ENCODE assay signal across 6 cellular contexts in the genomic region with DNA sequence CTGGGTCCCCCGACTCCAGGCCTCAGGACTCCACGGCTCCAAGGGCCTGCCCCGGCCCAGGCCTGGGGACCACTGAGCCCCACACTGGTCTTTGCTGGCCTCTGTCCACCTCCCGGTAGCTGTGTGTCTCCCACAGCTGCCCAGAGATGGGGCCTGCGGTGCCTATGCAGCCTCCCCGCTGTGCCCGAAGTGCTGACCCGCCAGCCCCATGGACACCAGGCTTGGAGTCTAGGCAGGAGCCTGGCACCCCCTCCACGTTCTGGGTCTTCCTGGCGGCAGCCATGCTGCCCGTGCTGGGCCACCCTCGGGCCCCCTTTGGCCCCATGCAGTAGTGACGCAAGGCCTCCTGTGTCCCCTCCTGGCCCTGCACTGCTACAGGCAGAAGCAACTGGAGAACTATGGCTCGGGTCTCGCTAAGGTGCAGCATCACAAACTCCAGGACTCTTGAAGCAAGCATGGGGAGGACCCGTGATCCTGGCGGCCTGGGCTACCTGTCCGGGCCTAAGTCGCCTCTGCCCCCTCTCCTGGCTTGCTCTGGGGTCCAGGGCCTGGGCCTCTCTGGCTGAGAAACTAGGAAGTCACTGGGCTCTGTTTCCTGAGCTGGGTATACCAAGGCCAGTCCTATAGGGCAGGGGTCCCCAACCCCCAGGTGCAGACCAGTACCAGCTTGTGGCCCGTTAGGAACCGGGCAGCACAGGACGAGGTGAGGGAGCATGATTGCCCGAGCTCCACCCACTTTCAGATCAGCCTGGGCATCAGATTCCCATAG. TPM values are rescaled to one million over a fixed set of nuclear protein-coding genes. Genes with fewer than 3 reads are reported as not detected.
DNase-seq lines count a peak whose midpoint lies in the region; ATAC-seq, FAIRE-seq and TF ChIP-seq lines count a peak whose summit lies in the region.

No MANE protein-coding gene starts in this region.

- intact Hi-C loops in K562 (cut with micrococcal nuclease), result no loop called here

- peak overlapping the region; percentile 25 to 94 (median 84) for H3K27ac Mint-ChIP-seq in naive thymus-derived CD8-positive, alpha-beta T cell

- H3K9me1 ChIP-seq in K562 (ENCODE audit: control insufficient read depth, insufficient read depth, low read length), result no peaks in the 10 kb centered on the region

- no peak for TF ChIP-seq EP300 in K562 (IDR thresholded peaks at IDR 0.05; ENCODE audit: low read length)

- H3K27ac ChIP-seq in 22Rv1 (peak overlapping the region; percentile 86), K562 (ENCODE audit: extremely low read depth, low read depth, low read length) (peak overlapping the region; percentile 91)

- H3K9me3 Mint-ChIP-seq in naive thymus-derived CD8-positive, alpha-beta T cell, result no peaks in the 10 kb centered on the region

- no peak for FAIRE-seq in K562 (lab: Jason Lieb, UNC)

- H2AFZ ChIP-seq in K562 (ENCODE audit: low read depth, low read length), result peak overlapping the region; percentile 88

- ATAC-seq in HG02840 (IDR thresholded peaks at IDR 0.05; ENCODE audit: low FRiP score, unreplicated experiment) (peak; percentile 0), K562 (peak; percentile 30)
- no peak for ATAC-seq in naive thymus-derived CD8-positive, alpha-beta T cell

- peaks cover 4 to 28% (median 16%) of the 10 kb centered on the region in 4 donors for H3K4me1 Mint-ChIP-seq in naive thymus-derived CD8-positive, alpha-beta T cell

- H3K79me2 ChIP-seq in K562 (ENCODE audit: control insufficient read depth, insufficient read depth, low read length), result peaks cover 22% of the 10 kb centered on the region

- no peaks in the 10 kb centered on the region for H3K27me3 ChIP-seq in K562 (ENCODE audit: control insufficient read depth in 2 of 2, insufficient read depth in 2 of 2, low read length in 2 of 2)

- peaks cover 32% of the 10 kb centered on the region for H3K36me3 ChIP-seq in K562 (ENCODE audit: control insufficient read depth, insufficient read depth, low read length)

- TF ChIP-seq RAD21 in K562 (CRISPR knock-in tag; conservative IDR thresholded peaks at IDR 0.05 in 1 of 2, IDR thresholded peaks at IDR 0.05 in 1 of 2), result no peak

- peaks cover 5% of the 10 kb centered on the region; the same call in 1 of the 2 replicates for H4K20me1 ChIP-seq in K562 (replicated peaks; ENCODE audit: control insufficient read depth, insufficient read depth, low read length)

- no peak for DNase-seq in K562 (ENCODE audit: extremely low read depth in 1 of 4, low spot score in 3 of 4)
- DNase-seq in naive thymus-derived CD8-positive, alpha-beta T cell, result no peak
- no peak for DNase-seq in GM10266 (ENCODE audit: extremely low spot score)
- DNase-seq in midbrain (lab: John Stamatoyannopoulos, UW), result no peak

- peaks cover 9 to 69% of the 10 kb centered on the region in 2 experiments for H3K4me1 ChIP-seq in K562 (replicated peaks in 1 of 2; ENCODE audit: control insufficient read depth in 2 of 2, insufficient read depth in 2 of 2, low read length in 2 of 2)

- CTCF ChIA-PET in K562 (lab: Yijun Ruan, JAX; ENCODE audit: low intra/inter-chr PET ratio), result no interaction called here

- H3K9me3 ChIP-seq in K562 (replicated peaks; ENCODE audit: control insufficient read depth, insufficient read depth, low read depth, low read length), result no peaks in the 10 kb centered on the region

- peak overlapping the region; percentile 89 for H3K4me2 ChIP-seq in K562 (ENCODE audit: insufficient read depth, low read length)

- peak overlapping the region; percentile 95 to 96 for H3K9ac ChIP-seq in K562 (ENCODE audit: insufficient read depth in 1 of 2, low read depth in 2 of 2, low read length in 2 of 2)

- H3K4me3 Mint-ChIP-seq in naive thymus-derived CD8-positive, alpha-beta T cell, result peak overlapping the region; percentile 63 to 92 (median 88)

- POLR2A ChIA-PET in K562 (lab: Yijun Ruan, JAX), result interaction anchor here (0.6 to 0.8 kb wide), 2 partner anchors 139 to 335 kb away, joined by 3 to 5 read pairs; no protein-coding TSS in a partner anchor
- POLR2A ChIA-PET in naive thymus-derived CD8-positive, alpha-beta T cell (lab: Charles Lee), result interaction anchor here (0.8 to 3.2 kb wide), 3 partner anchors 12 to 335 kb away, joined by 3 to 58 read pairs (median 4); no protein-coding TSS in a partner anchor

- peak overlapping the region; percentile 97 for H3K4me3 ChIP-seq in K562

- TF ChIP-seq POLR2A in K562 (conservative IDR thresholded peaks at IDR 0.05), result no peak

- TF ChIP-seq CTCF in 22Rv1 (IDR thresholded peaks at IDR 0.05) (no peak), K562 (IDR thresholded peaks at IDR 0.05 in 2 of 3, conservative IDR thresholded peaks at IDR 0.05 in 1 of 3; ENCODE audit: insufficient read depth in 2 of 3, low read depth in 1 of 3, low read length in 3 of 3) (no peak), GM10266 (IDR thresholded peaks at IDR 0.05; ENCODE audit: control insufficient read depth, insufficient read depth, low read depth, missing control alignments) (no peak)

- peaks cover 0 to 29% (median 3%) of the 10 kb centered on the region in 3 donors for H3K36me3 Mint-ChIP-seq in naive thymus-derived CD8-positive, alpha-beta T cell

- in situ Hi-C loops in K562 (cut with MboI), result no loop called here

- 52% methylated on average over 17 of the region's 23 CpGs for WGBS in K562 (ENCODE audit: insufficient coverage, low coverage, missing lambda C conversion rate)

- no TSS peak for BruUV-seq in K562 (replicated peaks; lab: Mats Ljungman, UMichigan)

- H3K27me3 Mint-ChIP-seq in naive thymus-derived CD8-positive, alpha-beta T cell, result no peaks in the 10 kb centered on the region

RNA-seq across cellular contexts. Expression of a gene that starts 0.9 kb away (rescaled TPM):
- total RNA-seq in K562 (2011; cell fraction: chromatin; rRNA removed; ENCODE audit: low replicate concordance), result 13.3 and 32.0 TPM in 2 replicates
- 19.7 and 19.9 TPM in 2 replicates for total RNA-seq in K562 (2011; cell fraction: nucleolus; rRNA removed)
- 9.6 and 13.4 TPM in 2 replicates for total RNA-seq in K562 (2011; cell fraction: nucleoplasm; rRNA removed)
- total RNA-seq in K562 (2014; rRNA removed) (4.9 and 6.2 TPM in 2 replicates), K562 (2014; rRNA removed; fragmentation: Illumina TruSeq; extraction: Trizol) (2.6 and 3.1 TPM in 2 replicates), K562 (2015; rRNA removed; fragmentation: Illumina TruSeq; extraction: Trizol) (5.1 and 5.9 TPM in 2 replicates), K562 (2021) (9.1 and 10.0 TPM in 2 replicates)
- polyA plus RNA-seq in K562 (2011; rRNA removed) (3.8 and 4.1 TPM in 2 replicates), K562 (2014; fragmentation: Illumina TruSeq; extraction: Trizol) (3.4 and 5.5 TPM in 2 replicates), K562 (2014; fragmentation: Nextera tagmentation; extraction: Ambion mirVana) (1 to 10 TPM; 1.4 TPM), K562 (2014; rRNA removed) (6.0 and 6.9 TPM in 2 replicates)
- polyA plus RNA-seq in K562 (2011; cell fraction: cytosol; rRNA removed), result 2.8 TPM in 2 replicates
- 18.2 and 29.5 TPM in 2 replicates for polyA plus RNA-seq in K562 (2011; cell fraction: nucleus; rRNA removed)
- 9.3 and 13.7 TPM in 2 replicates for polyA plus RNA-seq in K562 (2012)
- polyA minus RNA-seq in K562 (2011; rRNA and poly(A)+ RNA removed), result 3.1 and 4.0 TPM in 2 replicates
- polyA minus RNA-seq in K562 (2011; cell fraction: cytosol; rRNA and poly(A)+ RNA removed), result 0.76 and 1.5 TPM in 2 replicates
- polyA minus RNA-seq in K562 (2011; cell fraction: nucleus; rRNA and poly(A)+ RNA removed), result 11.0 and 13.6 TPM in 2 replicates
- total RNA-seq in naive thymus-derived CD8-positive, alpha-beta T cell, result 10 to 100 TPM; 34.9 to 35.6 TPM
- polyA plus RNA-seq in naive thymus-derived CD8-positive, alpha-beta T cell, result 10 to 100 TPM in 1 of 3 donors, 1 to 10 TPM in 2; 3.1 to 13.9 (median 7.5) TPM

RNA-seq across cellular contexts. Expression of a gene that starts 1.1 kb away (rescaled TPM):
- 72.8 and 88.6 TPM in 2 replicates for total RNA-seq in K562 (2011; cell fraction: chromatin; rRNA removed; ENCODE audit: low replicate concordance)
- total RNA-seq in K562 (2011; cell fraction: nucleolus; rRNA removed), result 122 and 189 TPM in 2 replicates
- 125 and 130 TPM in 2 replicates for total RNA-seq in K562 (2011; cell fraction: nucleoplasm; rRNA removed)
- total RNA-seq in K562 (2014; rRNA removed) (746 and 978 TPM in 2 replicates), K562 (2014; rRNA removed; fragmentation: Illumina TruSeq; extraction: Trizol) (839 and 887 TPM in 2 replicates), K562 (2015; rRNA removed; fragmentation: Illumina TruSeq; extraction: Trizol) (914 and 930 TPM in 2 replicates), K562 (2021) (509 and 535 TPM in 2 replicates)
- polyA plus RNA-seq in K562 (2011; rRNA removed) (573 and 595 TPM in 2 replicates), K562 (2014; fragmentation: Illumina TruSeq; extraction: Trizol) (632 and 822 TPM in 2 replicates), K562 (2014; fragmentation: Nextera tagmentation; extraction: Ambion mirVana) (1,000 to 10,000 TPM; 2,400 to 2,480 TPM), K562 (2014; rRNA removed) (987 and 1,053 TPM in 2 replicates)
- polyA plus RNA-seq in K562 (2011; cell fraction: cytosol; rRNA removed), result 589 and 678 TPM in 2 replicates
- 222 and 265 TPM in 2 replicates for polyA plus RNA-seq in K562 (2011; cell fraction: nucleus; rRNA removed)
- polyA plus RNA-seq in K562 (2012), result 689 and 2,439 TPM in 2 replicates
- polyA minus RNA-seq in K562 (2011; rRNA and poly(A)+ RNA removed), result 147 and 173 TPM in 2 replicates
- 96.7 and 103 TPM in 2 replicates for polyA minus RNA-seq in K562 (2011; cell fraction: cytosol; rRNA and poly(A)+ RNA removed)
- polyA minus RNA-seq in K562 (2011; cell fraction: nucleus; rRNA and poly(A)+ RNA removed), result 41.5 and 69.1 TPM in 2 replicates
- 100 to 1,000 TPM; 146 to 155 TPM for total RNA-seq in naive thymus-derived CD8-positive, alpha-beta T cell
- 100 to 1,000 TPM; 420 to 468 (median 462) TPM for polyA plus RNA-seq in naive thymus-derived CD8-positive, alpha-beta T cell

RNA-seq across cellular contexts. Expression of a gene that starts 13.7 kb away (rescaled TPM):
- total RNA-seq in K562 (2011; cell fraction: chromatin; rRNA removed; ENCODE audit: low replicate concordance), result not detected in 2 replicates
- total RNA-seq in K562 (2011; cell fraction: nucleolus; rRNA removed), result 0.39 TPM in 1 of 2 replicates, not detected in the other
- 0.61 TPM in 1 of 2 replicates, not detected in the other for total RNA-seq in K562 (2011; cell fraction: nucleoplasm; rRNA removed)
- total RNA-seq in K562 (2014; rRNA removed), result not detected in 2 replicates
- total RNA-seq in K562 (2014; rRNA removed; fragmentation: Illumina TruSeq; extraction: Trizol), result not detected in 2 replicates
- not detected in 2 replicates for total RNA-seq in K562 (2015; rRNA removed; fragmentation: Illumina TruSeq; extraction: Trizol)
- 0.24 and 0.29 TPM in 2 replicates for total RNA-seq in K562 (2021)
- not detected in 2 replicates for polyA plus RNA-seq in K562 (2011; rRNA removed)
- polyA plus RNA-seq in K562 (2011; cell fraction: cytosol; rRNA removed), result 0.03 and 0.22 TPM in 2 replicates
- 0.25 and 0.55 TPM in 2 replicates for polyA plus RNA-seq in K562 (2011; cell fraction: nucleus; rRNA removed)
- 0.21 and 0.30 TPM in 2 replicates for polyA plus RNA-seq in K562 (2012)
- not detected in 2 replicates for polyA plus RNA-seq in K562 (2014; fragmentation: Illumina TruSeq; extraction: Trizol)
- not detected for polyA plus RNA-seq in K562 (2014; fragmentation: Nextera tagmentation; extraction: Ambion mirVana)
- polyA plus RNA-seq in K562 (2014; rRNA removed), result 0.18 and 0.41 TPM in 2 replicates
- not detected in 2 replicates for polyA minus RNA-seq in K562 (2011; rRNA and poly(A)+ RNA removed)
- not detected in 2 replicates for polyA minus RNA-seq in K562 (2011; cell fraction: cytosol; rRNA and poly(A)+ RNA removed)
- polyA minus RNA-seq in K562 (2011; cell fraction: nucleus; rRNA and poly(A)+ RNA removed), result not detected in 2 replicates
- 1 to 10 TPM; 2.0 to 3.7 TPM for total RNA-seq in naive thymus-derived CD8-positive, alpha-beta T cell
- under 1 TPM in 2 of 3 donors, not detected in 1; 0.30 to 0.38 TPM for polyA plus RNA-seq in naive thymus-derived CD8-positive, alpha-beta T cell

RNA-seq across cellular contexts. Expression of a gene that starts 30.4 kb away (rescaled TPM):
- total RNA-seq in K562 (2011; cell fraction: chromatin; rRNA removed; ENCODE audit: low replicate concordance), result 122 and 175 TPM in 2 replicates
- 123 and 128 TPM in 2 replicates for total RNA-seq in K562 (2011; cell fraction: nucleolus; rRNA removed)
- total RNA-seq in K562 (2011; cell fraction: nucleoplasm; rRNA removed), result 119 and 129 TPM in 2 replicates
- total RNA-seq in K562 (2014; rRNA removed) (31.3 and 39.9 TPM in 2 replicates), K562 (2014; rRNA removed; fragmentation: Illumina TruSeq; extraction: Trizol) (13.3 and 14.7 TPM in 2 replicates), K562 (2015; rRNA removed; fragmentation: Illumina TruSeq; extraction: Trizol) (19.1 and 20.3 TPM in 2 replicates), K562 (2021) (39.6 and 46.1 TPM in 2 replicates)
- polyA plus RNA-seq in K562 (2011; rRNA removed) (37.2 and 42.2 TPM in 2 replicates), K562 (2014; fragmentation: Illumina TruSeq; extraction: Trizol) (18.9 and 20.4 TPM in 2 replicates), K562 (2014; fragmentation: Nextera tagmentation; extraction: Ambion mirVana) (1 to 10 TPM; 2.6 to 4.3 TPM), K562 (2014; rRNA removed) (40.1 and 40.2 TPM in 2 replicates)
- polyA plus RNA-seq in K562 (2011; cell fraction: cytosol; rRNA removed), result 35.7 and 39.0 TPM in 2 replicates
- polyA plus RNA-seq in K562 (2011; cell fraction: nucleus; rRNA removed), result 197 and 242 TPM in 2 replicates
- 22.9 and 34.4 TPM in 2 replicates for polyA plus RNA-seq in K562 (2012)
- polyA minus RNA-seq in K562 (2011; rRNA and poly(A)+ RNA removed), result 25.9 and 30.6 TPM in 2 replicates
- 22.7 and 34.9 TPM in 2 replicates for polyA minus RNA-seq in K562 (2011; cell fraction: cytosol; rRNA and poly(A)+ RNA removed)
- 74.0 and 79.4 TPM in 2 replicates for polyA minus RNA-seq in K562 (2011; cell fraction: nucleus; rRNA and poly(A)+ RNA removed)
- total RNA-seq in naive thymus-derived CD8-positive, alpha-beta T cell, result 10 to 100 TPM; 45.6 to 49.3 TPM
- polyA plus RNA-seq in naive thymus-derived CD8-positive, alpha-beta T cell, result 1 to 10 TPM; 3.4 to 4.4 (median 3.9) TPM

RNA-seq across cellular contexts. Expression of a gene that starts 49.8 kb away (rescaled TPM):
- total RNA-seq in K562 (2011; cell fraction: chromatin; rRNA removed; ENCODE audit: low replicate concordance), result 0.30 TPM in 1 of 2 replicates, not detected in the other
- not detected in 2 replicates for total RNA-seq in K562 (2011; cell fraction: nucleolus; rRNA removed)
- total RNA-seq in K562 (2011; cell fraction: nucleoplasm; rRNA removed), result not detected in 2 replicates
- total RNA-seq in K562 (2014; rRNA removed), result not detected in 2 replicates
- not detected in 2 replicates for total RNA-seq in K562 (2014; rRNA removed; fragmentation: Illumina TruSeq; extraction: Trizol)
- not detected in 2 replicates for total RNA-seq in K562 (2015; rRNA removed; fragmentation: Illumina TruSeq; extraction: Trizol)
- total RNA-seq in K562 (2021), result not detected in 2 replicates
- not detected in 2 replicates for polyA plus RNA-seq in K562 (2011; rRNA removed)
- polyA plus RNA-seq in K562 (2011; cell fraction: cytosol; rRNA removed), result 0.04 TPM in 1 of 2 replicates, not detected in the other
- not detected in 2 replicates for polyA plus RNA-seq in K562 (2011; cell fraction: nucleus; rRNA removed)
- 0.07 and 0.10 TPM in 2 replicates for polyA plus RNA-seq in K562 (2012)
- not detected in 2 replicates for polyA plus RNA-seq in K562 (2014; fragmentation: Illumina TruSeq; extraction: Trizol)
- under 1 TPM in 1 of 2 experiments, not detected in 1; 0.04 TPM for polyA plus RNA-seq in K562 (2014; fragmentation: Nextera tagmentation; extraction: Ambion mirVana)
- not detected in 2 replicates for polyA plus RNA-seq in K562 (2014; rRNA removed)
- polyA minus RNA-seq in K562 (2011; rRNA and poly(A)+ RNA removed), result 0.07 TPM in 1 of 2 replicates, not detected in the other
- polyA minus RNA-seq in K562 (2011; cell fraction: cytosol; rRNA and poly(A)+ RNA removed), result not detected in 2 replicates
- polyA minus RNA-seq in K562 (2011; cell fraction: nucleus; rRNA and poly(A)+ RNA removed), result not detected in 2 replicates
- 10 to 100 TPM; 20.7 to 24.7 TPM for total RNA-seq in naive thymus-derived CD8-positive, alpha-beta T cell
- polyA plus RNA-seq in naive thymus-derived CD8-positive, alpha-beta T cell, result 10 to 100 TPM; 21.5 to 26.3 (median 25.4) TPM

Comparison
In these comparisons a context has a peak if more than half of its experiments do, and no peak if none do; other contexts are left out.
1. ATAC-seq: peak in HG02840 (single experiment) and K562 (single experiment); none in naive thymus-derived CD8-positive, alpha-beta T cell (0 of 2).